ENCODE assay signal across 30 cellular contexts in genomic region chr20:3723284-3723683, GRCh38. TPM values are rescaled to one million over a fixed set of nuclear protein-coding genes. Genes with fewer than 3 reads are reported as not detected.
"Had no signal": no experiment of that assay in that cellular context is flagged by ENCODE, and none has a peak within 500 bp of the region (broad histone marks: within the 10 kb centered on the region; RNA-seq: fewer than 3 reads in every experiment).

No MANE protein-coding gene starts in this region.

- H3K4me3 ChIP-seq: colonic mucosa, gastrocnemius medialis, lung, ovary, psoas muscle, skin epidermis, spleen, testis, tibial artery had no signal

- DNase-seq: colonic mucosa; effector CD8-positive, alpha-beta T cell; endodermal cell; foreskin fibroblast; gastrocnemius medialis; head of caudate nucleus; natural killer cell; occipital lobe; ovary; stimulated activated CD4-positive, alpha-beta T cell treated with anti-CD3 and anti-CD28 coated beads, Interleukin-4, amount 100 ng/mL, for 4 hours; stimulated activated naive CD8-positive, alpha-beta T cell treated with anti-CD3 and anti-CD28 coated beads, Interleukin-15, Interleukin-2, amounts not matched to agents 100 U/mL and 50 U/mL, for 24 hours; substantia nigra; testis; tibial artery had no signal

- H3K9me3 ChIP-seq: colonic mucosa, gastrocnemius medialis, ovary, psoas muscle, spleen, testis, tibial artery had no signal

- H3K27ac ChIP-seq: colonic mucosa, epithelial cell of prostate, gastrocnemius medialis, ovary, psoas muscle, skin epidermis, spleen, testis, tibial artery had no signal

- H3K27me3 ChIP-seq: colonic mucosa, ovary, testis had no signal

- FAIRE-seq: keratinocyte, urothelium cell line had no signal

- H3K36me3 ChIP-seq: colonic mucosa, gastrocnemius medialis, ovary, spleen, tibial artery had no signal

- ATAC-seq: esophagus mucosa; gastrocnemius medialis; left lobe of liver; natural killer cell; psoas muscle; right cardiac atrium; stimulated activated memory B cell treated with anti-CD40 and anti-IgM and Interleukin-4, amounts not matched to agents 10 μg/mL and 1 μg/mL and 100 μg/mL, for 72 hours; stimulated activated naive CD8-positive, alpha-beta T cell treated with anti-CD3 and anti-CD28 coated beads, Interleukin-15, Interleukin-2, amounts not matched to agents 100 U/mL and 50 U/mL, for 24 hours had no signal

- H3K4me1 ChIP-seq: colonic mucosa, psoas muscle had no signal

RNA-seq across cellular contexts. Expression of gene HSPA12B, which starts 9.2 kb away (rescaled TPM):
- total RNA-seq: mononuclear cell, natural killer cell, renal cortical epithelial cell had no signal
- polyA plus RNA-seq: keratinocyte, neural cell had no signal

RNA-seq across cellular contexts. Expression of gene SIGLEC1, which starts 10.9 kb away (rescaled TPM):
- total RNA-seq: endodermal cell, glomerular endothelial cell, renal cortical epithelial cell had no signal
- polyA plus RNA-seq: keratinocyte had no signal

RNA-seq across cellular contexts. Expression of gene ADAM33, which starts 41.5 kb away (rescaled TPM):
- total RNA-seq: glomerular endothelial cell, natural killer cell had no signal
- polyA plus RNA-seq: keratinocyte, neural cell had no signal

RNA-seq across cellular contexts. Expression of gene SPEF1, which starts 58.0 kb away (rescaled TPM):
- total RNA-seq: colonic mucosa, esophagus mucosa, gastrocnemius medialis, glomerular endothelial cell, liver, mononuclear cell, spleen had no signal
- polyA plus RNA-seq: liver had no signal
